ENCODE assay signal across 1 cellular context in the genomic region with DNA sequence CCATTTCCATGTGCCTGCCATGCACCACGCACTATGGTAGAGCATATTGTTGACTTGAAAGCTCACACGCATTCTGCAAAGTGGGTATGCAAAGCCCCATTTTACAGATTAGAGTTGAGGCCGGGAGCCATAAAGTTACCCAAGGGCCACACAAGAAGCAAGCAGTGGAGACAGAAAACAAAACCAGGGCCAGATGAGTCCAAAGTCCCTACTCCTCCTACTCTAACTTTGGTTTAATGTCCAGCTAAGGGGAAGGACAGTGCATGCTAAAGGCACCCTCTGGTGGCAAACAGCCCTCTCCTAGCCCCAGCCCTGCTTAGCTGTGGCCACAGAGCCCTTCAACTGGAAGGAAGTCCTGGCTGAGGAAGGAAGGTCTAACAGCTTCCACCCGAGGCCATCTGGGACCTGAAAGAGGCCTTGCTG.
TF ChIP-seq lines count a peak whose summit lies in the region.

No MANE protein-coding gene starts in this region.

TF ChIP-seq in HepG2, 621 proteins besides CTCF, POLR2A, EP300 and RAD21 (continued from another document and continues in another):
- TF ChIP-seq SP4 (CRISPR knock-in tag; IDR thresholded peaks at IDR 0.05) (0 out of 2 replicates have a peak, but pooled peaks have one; percentile 29), ZBTB7B (CRISPR knock-in tag; IDR thresholded peaks at IDR 0.05) (0 out of 2 replicates have a peak, but pooled peaks have one; percentile 30), HDAC2 (CRISPR knock-in tag; IDR thresholded peaks at IDR 0.05) (peak; percentile 72; the same call in 1 of the 2 replicates), ADNP (CRISPR knock-in tag; IDR thresholded peaks at IDR 0.05) (peak; percentile 98), FOXA3 (CRISPR knock-in tag; IDR thresholded peaks at IDR 0.05) (peak; percentile 34; the same call in 1 of the 2 replicates), ZNF781 (CRISPR knock-in tag; IDR thresholded peaks at IDR 0.05; ENCODE audit: borderline replicate concordance, not compliant biosample characterization) (no peak), ZNF446 (CRISPR knock-in tag; IDR thresholded peaks at IDR 0.05) (no peak), IRF2 (CRISPR knock-in tag; IDR thresholded peaks at IDR 0.05) (peak; percentile 54; the same call in 1 of the 2 replicates), ZBTB20 (CRISPR knock-in tag; IDR thresholded peaks at IDR 0.05; ENCODE audit: borderline replicate concordance, low read depth) (no peak), ZZZ3 (CRISPR knock-in tag; IDR thresholded peaks at IDR 0.05; ENCODE audit: borderline replicate concordance) (no peak), PHB2 (IDR thresholded peaks at IDR 0.05; ENCODE audit: partially characterized antibody) (no peak), ZNF766 (CRISPR knock-in tag; IDR thresholded peaks at IDR 0.05; ENCODE audit: borderline replicate concordance) (no peak), SMARCE1 (IDR thresholded peaks at IDR 0.05; ENCODE audit: borderline replicate concordance) (no peak), ZNF292 (CRISPR knock-in tag; IDR thresholded peaks at IDR 0.05; ENCODE audit: borderline replicate concordance, low read depth) (0 out of 2 replicates have a peak, but pooled peaks have one; percentile 23), ZNF256 (CRISPR knock-in tag; conservative IDR thresholded peaks at IDR 0.05) (no peak), ZNF816 (CRISPR knock-in tag; IDR thresholded peaks at IDR 0.05; ENCODE audit: borderline replicate concordance) (no peak), MBNL3 (CRISPR knock-in tag; conservative IDR thresholded peaks at IDR 0.05) (no peak), RFX3 (CRISPR knock-in tag; IDR thresholded peaks at IDR 0.05) (no peak), ZSCAN9 (CRISPR knock-in tag; IDR thresholded peaks at IDR 0.05; ENCODE audit: borderline replicate concordance) (no peak), STAG1 (CRISPR knock-in tag; IDR thresholded peaks at IDR 0.05) (peak; percentile 82), PPARG (CRISPR knock-in tag; conservative IDR thresholded peaks at IDR 0.05) (no peak), HDAC6 (IDR thresholded peaks at IDR 0.05; ENCODE audit: low read depth, low read length) (no peak), MTA3 (CRISPR knock-in tag; IDR thresholded peaks at IDR 0.05) (no peak), HES4 (CRISPR knock-in tag; IDR thresholded peaks at IDR 0.05; ENCODE audit: borderline replicate concordance) (no peak)
- TF ChIP-seq, protein P1, sequence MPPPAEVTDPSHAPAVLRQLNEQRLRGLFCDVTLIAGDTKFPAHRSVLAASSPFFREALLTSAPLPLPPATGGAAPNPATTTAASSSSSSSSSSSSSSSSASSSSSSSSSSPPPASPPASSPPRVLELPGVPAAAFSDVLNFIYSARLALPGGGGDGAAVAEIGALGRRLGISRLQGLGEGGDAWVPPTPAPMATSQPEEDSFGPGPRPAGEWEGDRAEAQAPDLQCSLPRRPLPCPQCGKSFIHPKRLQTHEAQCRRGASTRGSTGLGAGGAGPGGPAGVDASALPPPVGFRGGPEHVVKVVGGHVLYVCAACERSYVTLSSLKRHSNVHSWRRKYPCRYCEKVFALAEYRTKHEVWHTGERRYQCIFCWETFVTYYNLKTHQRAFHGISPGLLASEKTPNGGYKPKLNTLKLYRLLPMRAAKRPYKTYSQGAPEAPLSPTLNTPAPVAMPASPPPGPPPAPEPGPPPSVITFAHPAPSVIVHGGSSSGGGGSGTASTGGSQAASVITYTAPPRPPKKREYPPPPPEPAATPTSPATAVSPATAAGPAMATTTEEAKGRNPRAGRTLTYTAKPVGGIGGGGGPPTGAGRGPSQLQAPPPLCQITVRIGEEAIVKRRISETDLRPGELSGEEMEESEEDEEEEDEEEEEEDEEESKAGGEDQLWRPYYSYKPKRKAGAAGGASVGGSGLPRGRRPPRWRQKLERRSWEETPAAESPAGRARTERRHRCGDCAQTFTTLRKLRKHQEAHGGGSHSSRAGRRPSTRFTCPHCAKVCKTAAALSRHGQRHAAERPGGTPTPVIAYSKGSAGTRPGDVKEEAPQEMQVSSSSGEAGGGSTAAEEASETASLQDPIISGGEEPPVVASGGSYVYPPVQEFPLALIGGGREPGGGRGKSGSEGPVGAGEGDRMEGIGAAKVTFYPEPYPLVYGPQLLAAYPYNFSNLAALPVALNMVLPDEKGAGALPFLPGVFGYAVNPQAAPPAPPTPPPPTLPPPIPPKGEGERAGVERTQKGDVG (CRISPR knock-in tag; IDR thresholded peaks at IDR 0.05; ENCODE audit: borderline replicate concordance) = no peak
- TF ChIP-seq, protein P2, sequence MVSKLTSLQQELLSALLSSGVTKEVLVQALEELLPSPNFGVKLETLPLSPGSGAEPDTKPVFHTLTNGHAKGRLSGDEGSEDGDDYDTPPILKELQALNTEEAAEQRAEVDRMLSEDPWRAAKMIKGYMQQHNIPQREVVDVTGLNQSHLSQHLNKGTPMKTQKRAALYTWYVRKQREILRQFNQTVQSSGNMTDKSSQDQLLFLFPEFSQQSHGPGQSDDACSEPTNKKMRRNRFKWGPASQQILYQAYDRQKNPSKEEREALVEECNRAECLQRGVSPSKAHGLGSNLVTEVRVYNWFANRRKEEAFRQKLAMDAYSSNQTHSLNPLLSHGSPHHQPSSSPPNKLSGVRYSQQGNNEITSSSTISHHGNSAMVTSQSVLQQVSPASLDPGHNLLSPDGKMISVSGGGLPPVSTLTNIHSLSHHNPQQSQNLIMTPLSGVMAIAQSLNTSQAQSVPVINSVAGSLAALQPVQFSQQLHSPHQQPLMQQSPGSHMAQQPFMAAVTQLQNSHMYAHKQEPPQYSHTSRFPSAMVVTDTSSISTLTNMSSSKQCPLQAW (CRISPR knock-in tag; IDR thresholded peaks at IDR 0.05) = peak; percentile 54
- TF ChIP-seq, protein P3, sequence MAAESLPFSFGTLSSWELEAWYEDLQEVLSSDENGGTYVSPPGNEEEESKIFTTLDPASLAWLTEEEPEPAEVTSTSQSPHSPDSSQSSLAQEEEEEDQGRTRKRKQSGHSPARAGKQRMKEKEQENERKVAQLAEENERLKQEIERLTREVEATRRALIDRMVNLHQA (CRISPR knock-in tag; IDR thresholded peaks at IDR 0.05) = no peak
- TF ChIP-seq, protein P4, sequence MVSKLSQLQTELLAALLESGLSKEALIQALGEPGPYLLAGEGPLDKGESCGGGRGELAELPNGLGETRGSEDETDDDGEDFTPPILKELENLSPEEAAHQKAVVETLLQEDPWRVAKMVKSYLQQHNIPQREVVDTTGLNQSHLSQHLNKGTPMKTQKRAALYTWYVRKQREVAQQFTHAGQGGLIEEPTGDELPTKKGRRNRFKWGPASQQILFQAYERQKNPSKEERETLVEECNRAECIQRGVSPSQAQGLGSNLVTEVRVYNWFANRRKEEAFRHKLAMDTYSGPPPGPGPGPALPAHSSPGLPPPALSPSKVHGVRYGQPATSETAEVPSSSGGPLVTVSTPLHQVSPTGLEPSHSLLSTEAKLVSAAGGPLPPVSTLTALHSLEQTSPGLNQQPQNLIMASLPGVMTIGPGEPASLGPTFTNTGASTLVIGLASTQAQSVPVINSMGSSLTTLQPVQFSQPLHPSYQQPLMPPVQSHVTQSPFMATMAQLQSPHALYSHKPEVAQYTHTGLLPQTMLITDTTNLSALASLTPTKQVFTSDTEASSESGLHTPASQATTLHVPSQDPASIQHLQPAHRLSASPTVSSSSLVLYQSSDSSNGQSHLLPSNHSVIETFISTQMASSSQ (IDR thresholded peaks at IDR 0.05; ENCODE audit: low read depth) = no peak
- TF ChIP-seq, protein P4 (CRISPR knock-in tag; IDR thresholded peaks at IDR 0.05; ENCODE audit: borderline replicate concordance) = no peak
- TF ChIP-seq, protein P5, sequence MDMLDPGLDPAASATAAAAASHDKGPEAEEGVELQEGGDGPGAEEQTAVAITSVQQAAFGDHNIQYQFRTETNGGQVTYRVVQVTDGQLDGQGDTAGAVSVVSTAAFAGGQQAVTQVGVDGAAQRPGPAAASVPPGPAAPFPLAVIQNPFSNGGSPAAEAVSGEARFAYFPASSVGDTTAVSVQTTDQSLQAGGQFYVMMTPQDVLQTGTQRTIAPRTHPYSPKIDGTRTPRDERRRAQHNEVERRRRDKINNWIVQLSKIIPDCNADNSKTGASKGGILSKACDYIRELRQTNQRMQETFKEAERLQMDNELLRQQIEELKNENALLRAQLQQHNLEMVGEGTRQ (IDR thresholded peaks at IDR 0.05; ENCODE audit: low read depth, low read length) = no peak
- TF ChIP-seq, protein P5 (CRISPR knock-in tag; IDR thresholded peaks at IDR 0.05; ENCODE audit: borderline replicate concordance) = no peak
- TF ChIP-seq, protein P6, sequence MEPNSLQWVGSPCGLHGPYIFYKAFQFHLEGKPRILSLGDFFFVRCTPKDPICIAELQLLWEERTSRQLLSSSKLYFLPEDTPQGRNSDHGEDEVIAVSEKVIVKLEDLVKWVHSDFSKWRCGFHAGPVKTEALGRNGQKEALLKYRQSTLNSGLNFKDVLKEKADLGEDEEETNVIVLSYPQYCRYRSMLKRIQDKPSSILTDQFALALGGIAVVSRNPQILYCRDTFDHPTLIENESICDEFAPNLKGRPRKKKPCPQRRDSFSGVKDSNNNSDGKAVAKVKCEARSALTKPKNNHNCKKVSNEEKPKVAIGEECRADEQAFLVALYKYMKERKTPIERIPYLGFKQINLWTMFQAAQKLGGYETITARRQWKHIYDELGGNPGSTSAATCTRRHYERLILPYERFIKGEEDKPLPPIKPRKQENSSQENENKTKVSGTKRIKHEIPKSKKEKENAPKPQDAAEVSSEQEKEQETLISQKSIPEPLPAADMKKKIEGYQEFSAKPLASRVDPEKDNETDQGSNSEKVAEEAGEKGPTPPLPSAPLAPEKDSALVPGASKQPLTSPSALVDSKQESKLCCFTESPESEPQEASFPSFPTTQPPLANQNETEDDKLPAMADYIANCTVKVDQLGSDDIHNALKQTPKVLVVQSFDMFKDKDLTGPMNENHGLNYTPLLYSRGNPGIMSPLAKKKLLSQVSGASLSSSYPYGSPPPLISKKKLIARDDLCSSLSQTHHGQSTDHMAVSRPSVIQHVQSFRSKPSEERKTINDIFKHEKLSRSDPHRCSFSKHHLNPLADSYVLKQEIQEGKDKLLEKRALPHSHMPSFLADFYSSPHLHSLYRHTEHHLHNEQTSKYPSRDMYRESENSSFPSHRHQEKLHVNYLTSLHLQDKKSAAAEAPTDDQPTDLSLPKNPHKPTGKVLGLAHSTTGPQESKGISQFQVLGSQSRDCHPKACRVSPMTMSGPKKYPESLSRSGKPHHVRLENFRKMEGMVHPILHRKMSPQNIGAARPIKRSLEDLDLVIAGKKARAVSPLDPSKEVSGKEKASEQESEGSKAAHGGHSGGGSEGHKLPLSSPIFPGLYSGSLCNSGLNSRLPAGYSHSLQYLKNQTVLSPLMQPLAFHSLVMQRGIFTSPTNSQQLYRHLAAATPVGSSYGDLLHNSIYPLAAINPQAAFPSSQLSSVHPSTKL (CRISPR knock-in tag; IDR thresholded peaks at IDR 0.05) = peak; percentile 70
- TF ChIP-seq, protein P7, sequence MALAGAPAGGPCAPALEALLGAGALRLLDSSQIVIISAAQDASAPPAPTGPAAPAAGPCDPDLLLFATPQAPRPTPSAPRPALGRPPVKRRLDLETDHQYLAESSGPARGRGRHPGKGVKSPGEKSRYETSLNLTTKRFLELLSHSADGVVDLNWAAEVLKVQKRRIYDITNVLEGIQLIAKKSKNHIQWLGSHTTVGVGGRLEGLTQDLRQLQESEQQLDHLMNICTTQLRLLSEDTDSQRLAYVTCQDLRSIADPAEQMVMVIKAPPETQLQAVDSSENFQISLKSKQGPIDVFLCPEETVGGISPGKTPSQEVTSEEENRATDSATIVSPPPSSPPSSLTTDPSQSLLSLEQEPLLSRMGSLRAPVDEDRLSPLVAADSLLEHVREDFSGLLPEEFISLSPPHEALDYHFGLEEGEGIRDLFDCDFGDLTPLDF (CRISPR knock-in tag; IDR thresholded peaks at IDR 0.05) = no peak
- TF ChIP-seq, protein P8, sequence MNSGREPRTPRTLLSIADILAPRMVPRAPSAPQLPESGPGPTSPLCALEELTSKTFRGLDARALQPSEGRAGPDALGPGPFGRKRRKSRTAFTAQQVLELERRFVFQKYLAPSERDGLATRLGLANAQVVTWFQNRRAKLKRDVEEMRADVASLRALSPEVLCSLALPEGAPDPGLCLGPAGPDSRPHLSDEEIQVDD (CRISPR knock-in tag; IDR thresholded peaks at IDR 0.05; ENCODE audit: borderline replicate concordance) = no peak
- TF ChIP-seq, protein P9, sequence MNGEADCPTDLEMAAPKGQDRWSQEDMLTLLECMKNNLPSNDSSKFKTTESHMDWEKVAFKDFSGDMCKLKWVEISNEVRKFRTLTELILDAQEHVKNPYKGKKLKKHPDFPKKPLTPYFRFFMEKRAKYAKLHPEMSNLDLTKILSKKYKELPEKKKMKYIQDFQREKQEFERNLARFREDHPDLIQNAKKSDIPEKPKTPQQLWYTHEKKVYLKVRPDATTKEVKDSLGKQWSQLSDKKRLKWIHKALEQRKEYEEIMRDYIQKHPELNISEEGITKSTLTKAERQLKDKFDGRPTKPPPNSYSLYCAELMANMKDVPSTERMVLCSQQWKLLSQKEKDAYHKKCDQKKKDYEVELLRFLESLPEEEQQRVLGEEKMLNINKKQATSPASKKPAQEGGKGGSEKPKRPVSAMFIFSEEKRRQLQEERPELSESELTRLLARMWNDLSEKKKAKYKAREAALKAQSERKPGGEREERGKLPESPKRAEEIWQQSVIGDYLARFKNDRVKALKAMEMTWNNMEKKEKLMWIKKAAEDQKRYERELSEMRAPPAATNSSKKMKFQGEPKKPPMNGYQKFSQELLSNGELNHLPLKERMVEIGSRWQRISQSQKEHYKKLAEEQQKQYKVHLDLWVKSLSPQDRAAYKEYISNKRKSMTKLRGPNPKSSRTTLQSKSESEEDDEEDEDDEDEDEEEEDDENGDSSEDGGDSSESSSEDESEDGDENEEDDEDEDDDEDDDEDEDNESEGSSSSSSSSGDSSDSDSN (CRISPR knock-in tag; IDR thresholded peaks at IDR 0.05) = no peak
